Comparison of ENCODE assay signal across 18 cellular contexts in the genomic region with DNA sequence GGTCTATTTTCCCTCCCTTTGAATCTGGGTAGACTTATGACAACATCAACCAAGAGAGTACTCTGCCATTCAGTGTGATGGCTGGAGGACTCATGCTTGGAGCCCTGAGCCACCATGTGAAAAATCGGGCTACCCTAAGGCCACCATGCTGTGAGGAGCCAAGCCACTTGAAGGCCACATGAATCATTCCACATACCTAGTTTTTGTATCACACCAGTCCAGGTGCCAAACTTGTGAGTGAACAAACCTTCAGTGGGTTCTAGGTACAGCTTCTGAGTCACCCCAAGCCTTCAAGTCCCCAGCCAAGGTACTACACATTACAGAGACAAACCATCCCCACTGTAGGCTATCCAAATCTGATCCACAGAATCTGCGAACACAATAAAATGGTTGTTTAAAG. TPM values are rescaled to one million over a fixed set of nuclear protein-coding genes. Genes with fewer than 3 reads are reported as not detected.
A peak's percentile ranks its signal among the peaks of the same experiment; 100 is the strongest.
DNase-seq lines count a peak whose midpoint lies in the region; ATAC-seq and TF ChIP-seq lines count a peak whose summit lies in the region.
"Had no signal": no experiment of that assay in that cellular context is flagged by ENCODE, and none has a peak within 500 bp of the region (broad histone marks: within the 10 kb centered on the region; RNA-seq: fewer than 3 reads in every experiment).

No MANE protein-coding gene starts in this region.

- CTCF ChIA-PET in activated naive CD4-positive, alpha-beta T cell treated with anti-CD3 and anti-CD28 coated beads, Interleukin-2, amount 10 ng/mL, durations not matched to agents 7 days and 5 days (lab: Charles Lee), result no interaction called here

- peaks cover 50% of the 10 kb centered on the region for H3K4me1 Mint-ChIP-seq in activated naive CD4-positive, alpha-beta T cell treated with anti-CD3 and anti-CD28 coated beads, Interleukin-2, amount 10 ng/mL, durations not matched to agents 7 days and 5 days

- H3K36me3 Mint-ChIP-seq in activated naive CD4-positive, alpha-beta T cell treated with anti-CD3 and anti-CD28 coated beads, Interleukin-2, amount 10 ng/mL, durations not matched to agents 7 days and 5 days, result peaks cover 8% of the 10 kb centered on the region

- ATAC-seq in esophagus mucosa, result peak; percentile 50
- ATAC-seq in stimulated activated naive CD8-positive, alpha-beta T cell treated with anti-CD3 and anti-CD28 coated beads, Interleukin-15, Interleukin-2, amounts not matched to agents 100 U/mL and 50 U/mL, for 24 hours, result peak; percentile 34
- ATAC-seq: HepG2, Panc1 had no signal

- peaks cover 9% of the 10 kb centered on the region for H3K9me3 Mint-ChIP-seq in activated naive CD4-positive, alpha-beta T cell treated with anti-CD3 and anti-CD28 coated beads, Interleukin-2, amount 10 ng/mL, durations not matched to agents 7 days and 5 days

- intact Hi-C loops in uterus (cut with DNase I; ENCODE audit: low total_unique reads), result no loop called here
- intact Hi-C loops in testis (cut with DNase I; ENCODE audit: low total_unique reads), result no loop called here

- no peaks in the 10 kb centered on the region for H3K27me3 ChIP-seq in uterus
- no peaks in the 10 kb centered on the region for H3K27me3 ChIP-seq in testis
- H3K27me3 ChIP-seq: MG63 had no signal

- no peak overlapping the region for H3K27ac ChIP-seq in uterus
- no peak overlapping the region for H3K27ac ChIP-seq in testis

- H3K27me3 Mint-ChIP-seq in activated naive CD4-positive, alpha-beta T cell treated with anti-CD3 and anti-CD28 coated beads, Interleukin-2, amount 10 ng/mL, durations not matched to agents 7 days and 5 days, result peaks cover 4% of the 10 kb centered on the region

- no peak for TF ChIP-seq POLR2A in uterus (IDR thresholded peaks at IDR 0.05)
- TF ChIP-seq POLR2A in testis (IDR thresholded peaks at IDR 0.05), result no peak

- H3K9me3 ChIP-seq in uterus, result no peaks in the 10 kb centered on the region
- H3K9me3 ChIP-seq in testis, result no peaks in the 10 kb centered on the region
- H3K9me3 ChIP-seq: MG63 had no signal

- 94 to 100% methylated on average over 2 of the region's 2 CpGs for WGBS in testis, 2 donors

- H3K4me1 ChIP-seq in uterus, result no peaks in the 10 kb centered on the region
- H3K4me1 ChIP-seq in testis, result no peaks in the 10 kb centered on the region

- no peak overlapping the region for H3K4me3 Mint-ChIP-seq in activated naive CD4-positive, alpha-beta T cell treated with anti-CD3 and anti-CD28 coated beads, Interleukin-2, amount 10 ng/mL, durations not matched to agents 7 days and 5 days

- DNase-seq in activated naive CD4-positive, alpha-beta T cell treated with anti-CD3 and anti-CD28 coated beads, Interleukin-2, amount 10 ng/mL, durations not matched to agents 7 days and 5 days, result no peak
- no peak for DNase-seq in activated naive CD4-positive, alpha-beta T cell treated with Interleukin-2 at 50 U/mL for 16 hours
- DNase-seq in M059J (ENCODE audit: low read depth) (peak; percentile 60), uterus (no peak), testis (no peak)
- no peak for DNase-seq in stimulated activated naive CD8-positive, alpha-beta T cell treated with anti-CD3 and anti-CD28 coated beads, Interleukin-15, Interleukin-2, amounts not matched to agents 100 U/mL and 50 U/mL, for 24 hours
- DNase-seq: C1 segment of cervical spinal cord, COR-L47, KG1, MG63, NCI-H1105, NCI-H1694, NCI-H2107, NCI-H226, NCI-H524 treated with DMSO at 0.1 percent for 48 hours had no signal

- no peak overlapping the region for H3K4me3 ChIP-seq in uterus
- no peak overlapping the region for H3K4me3 ChIP-seq in testis
- H3K4me3 ChIP-seq: MG63 had no signal

- TF ChIP-seq CTCF in uterus (IDR thresholded peaks at IDR 0.05) (no peak), testis (IDR thresholded peaks at IDR 0.05) (no peak)

- H3K36me3 ChIP-seq in uterus, result no peaks in the 10 kb centered on the region
- no peaks in the 10 kb centered on the region for H3K36me3 ChIP-seq in testis (ENCODE audit: low read depth, missing control alignments)
- H3K36me3 ChIP-seq: MG63 had no signal

- peak overlapping the region; percentile 52 for H3K27ac Mint-ChIP-seq in activated naive CD4-positive, alpha-beta T cell treated with anti-CD3 and anti-CD28 coated beads, Interleukin-2, amount 10 ng/mL, durations not matched to agents 7 days and 5 days

RNA-seq across cellular contexts. Expression of gene E2F3, which starts 37.4 kb away (rescaled TPM):
- total RNA-seq in M059J (2014; rRNA removed; shearing (Covaris generic)), result 13.0 and 15.8 TPM in 2 replicates
- total RNA-seq in esophagus mucosa (5.0 TPM), uterus (1 to 10 TPM; 1.8 to 5.5 (median 3.3) TPM), testis (1 to 10 TPM; 7.4 to 8.0 TPM)
- polyA plus RNA-seq in testis (ENCODE audit: insufficient read depth, low read depth, low replicate concordance), result 8.7 TPM
